In the genomic region with DNA sequence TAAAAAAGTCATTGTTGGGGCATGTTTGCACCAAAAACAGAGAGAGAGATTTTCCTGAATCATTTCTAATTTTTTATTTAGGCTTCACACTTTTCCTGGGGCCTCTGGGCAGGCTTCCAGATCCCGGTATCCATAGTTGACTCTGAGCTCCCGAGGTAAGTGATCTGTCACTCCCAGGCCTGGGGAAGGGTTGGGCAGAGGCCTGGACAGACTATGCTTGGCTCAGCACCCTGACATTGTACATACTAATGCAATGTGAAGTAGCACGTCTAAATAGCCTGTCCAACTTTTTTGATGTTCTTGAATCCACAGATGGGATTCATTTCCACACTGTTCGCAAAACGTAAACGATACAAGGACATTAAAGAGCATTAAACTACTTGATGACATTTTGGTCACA, we compare ENCODE assay signal across 29 cellular contexts.
DNase-seq lines count a peak whose midpoint lies in the region; ATAC-seq, FAIRE-seq and TF ChIP-seq lines count a peak whose summit lies in the region.
"Had no signal": no experiment of that assay in that cellular context is flagged by ENCODE, and none has a peak within 500 bp of the region (broad histone marks: within the 10 kb centered on the region; RNA-seq: fewer than 3 reads in every experiment).

No MANE protein-coding gene starts in this region.

- no peaks in the 10 kb centered on the region for H3K36me3 Mint-ChIP-seq in progenitor cell of endocrine pancreas (ENCODE audit: insufficient read depth)
- H3K36me3 Mint-ChIP-seq: naive B cell; stimulated activated naive B cell treated with anti-CD40 and anti-IgM and Interleukin-4, amounts not matched to agents 10 μg/mL and 1 μg/mL and 100 μg/mL, for 72 hours; T-cell had no signal

- 48 to 60% (median 54%) methylated on average over 6 of the region's 6 CpGs for WGBS in small intestine, 3 donors

- H3K27ac Mint-ChIP-seq in progenitor cell of endocrine pancreas, result no peak overlapping the region
- H3K27ac Mint-ChIP-seq: activated CD8-positive, alpha-beta T cell treated with anti-CD3 and anti-CD28 coated beads, Interleukin-2, amount 10 ng/mL, durations not matched to agents 7 days and 5 days; activated naive CD4-positive, alpha-beta T cell treated with anti-CD3 and anti-CD28 coated beads for 36 hours; naive B cell; stimulated activated naive B cell treated with anti-CD40 and anti-IgM and Interleukin-4, amounts not matched to agents 10 μg/mL and 1 μg/mL and 100 μg/mL, for 72 hours; T-cell had no signal

- no peaks in the 10 kb centered on the region for H3K27me3 Mint-ChIP-seq in progenitor cell of endocrine pancreas

- no peaks in the 10 kb centered on the region for H3K9me3 ChIP-seq in small intestine (ENCODE audit: control insufficient read depth, low read depth)
- H3K9me3 ChIP-seq: Peyer's patch, SJCRH30, upper lobe of right lung had no signal

- no peak overlapping the region for H3K4me3 ChIP-seq in small intestine (ENCODE audit: low read depth in 1 of 2, low read length in 2 of 2)
- H3K4me3 ChIP-seq: Peyer's patch, SJCRH30, upper lobe of right lung had no signal

- H3K36me3 ChIP-seq in small intestine (ENCODE audit: control insufficient read depth in 2 of 2, insufficient read depth in 2 of 2, low read length in 2 of 2), result no peaks in the 10 kb centered on the region
- H3K36me3 ChIP-seq: Peyer's patch, SJCRH30, upper lobe of right lung, WERI-Rb-1 had no signal

- no peaks in the 10 kb centered on the region for H3K27me3 ChIP-seq in foreskin keratinocyte
- H3K27me3 ChIP-seq in small intestine (ENCODE audit: control insufficient read depth in 2 of 2, insufficient read depth in 2 of 2, low read length in 2 of 2), result no peaks in the 10 kb centered on the region
- H3K27me3 ChIP-seq: Peyer's patch, SJCRH30, upper lobe of right lung had no signal

- CTCF ChIA-PET in RWPE1 (lab: Yijun Ruan, JAX), result interaction anchor here (0.6 kb wide), 1 partner anchor 1158 kb away, joined by 3 read pairs; no protein-coding TSS in a partner anchor

- peak; percentile 16 for DNase-seq in NCI-H1105 treated with DMSO at 0.1 percent for 48 hours (lab: John Stamatoyannopoulos, UW)
- DNase-seq in NCI-H1105 (lab: John Stamatoyannopoulos, UW), result no peak
- DNase-seq in RWPE1 (ENCODE audit: low spot score), result no peak
- DNase-seq in foreskin keratinocyte, result peak in 1 of 2 donors; percentile 44
- DNase-seq in small intestine, result peak; percentile 56
- no peak for DNase-seq in progenitor cell of endocrine pancreas (ENCODE audit: low spot score, unreplicated experiment)
- DNase-seq: activated CD4-positive, alpha-beta T cell treated with anti-CD3 and anti-CD28 coated beads for 4 hours; activated CD8-positive, alpha-beta T cell treated with anti-CD3 and anti-CD28 coated beads, Interleukin-2, amount 10 ng/mL, durations not matched to agents 7 days and 5 days; activated naive CD4-positive, alpha-beta T cell treated with anti-CD3 and anti-CD28 coated beads for 36 hours; cerebellar nuclear complex; EL; mesendoderm; naive B cell; NCI-H1092; NCI-H187 treated with DMSO at 0.1 percent for 48 hours; occipital lobe; SJCRH30; stimulated activated naive B cell treated with anti-CD40 and anti-IgM and Interleukin-4, amounts not matched to agents 10 μg/mL and 1 μg/mL and 100 μg/mL, for 72 hours; T-cell; upper lobe of right lung; WERI-Rb-1 had no signal

- H3K4me1 Mint-ChIP-seq in progenitor cell of endocrine pancreas (ENCODE audit: low read depth), result peaks cover 9% of the 10 kb centered on the region
- H3K4me1 Mint-ChIP-seq: naive B cell; stimulated activated naive B cell treated with anti-CD40 and anti-IgM and Interleukin-4, amounts not matched to agents 10 μg/mL and 1 μg/mL and 100 μg/mL, for 72 hours; T-cell had no signal

- POLR2A ChIA-PET in RWPE1 (lab: Yijun Ruan, JAX; ENCODE audit: low non-redundant PET), result no interaction called here

- ATAC-seq in foreskin keratinocyte, result peak; percentile 63
- ATAC-seq in GM21528 (IDR thresholded peaks at IDR 0.05; ENCODE audit: low FRiP score, unreplicated experiment), result no peak
- no peak for ATAC-seq in HG03139 (IDR thresholded peaks at IDR 0.05; ENCODE audit: unreplicated experiment)
- ATAC-seq: activated CD8-positive, alpha-beta T cell treated with anti-CD3 and anti-CD28 coated beads, Interleukin-2, amount 10 ng/mL, durations not matched to agents 7 days and 5 days; left lobe of liver; stimulated activated naive B cell treated with anti-CD40 and anti-IgM and Interleukin-4, amounts not matched to agents 10 μg/mL and 1 μg/mL and 100 μg/mL, for 72 hours; T-cell; upper lobe of right lung had no signal

- H3K27ac ChIP-seq in RWPE1, result peak overlapping the region; percentile 60
- H3K27ac ChIP-seq in foreskin keratinocyte, result no peak overlapping the region
- H3K27ac ChIP-seq in small intestine (ENCODE audit: low read depth in 1 of 2, low read length in 1 of 2), result no peak overlapping the region
- H3K27ac ChIP-seq: Peyer's patch, SJCRH30, upper lobe of right lung, WERI-Rb-1 had no signal

- no peak for FAIRE-seq in small intestine (lab: Jason Lieb, UNC)
- FAIRE-seq: A204.1, endothelial cell of umbilical vein, H54, HTR-8/SVneo had no signal

- no peaks in the 10 kb centered on the region for H3K4me1 ChIP-seq in foreskin keratinocyte
- H3K4me1 ChIP-seq in small intestine (ENCODE audit: control insufficient read depth in 2 of 2, insufficient read depth in 1 of 2, low read depth in 1 of 2, low read length in 1 of 2), result peaks cover 6% of the 10 kb centered on the region in 2 donors
- H3K4me1 ChIP-seq: upper lobe of right lung had no signal

- no peaks in the 10 kb centered on the region for H3K9me3 Mint-ChIP-seq in progenitor cell of endocrine pancreas (ENCODE audit: low read depth)
- H3K9me3 Mint-ChIP-seq: activated naive CD4-positive, alpha-beta T cell treated with anti-CD3 and anti-CD28 coated beads for 36 hours had no signal

- no peak overlapping the region for H3K4me3 Mint-ChIP-seq in progenitor cell of endocrine pancreas (ENCODE audit: low read depth)
- H3K4me3 Mint-ChIP-seq: activated CD8-positive, alpha-beta T cell treated with anti-CD3 and anti-CD28 coated beads, Interleukin-2, amount 10 ng/mL, durations not matched to agents 7 days and 5 days; activated naive CD4-positive, alpha-beta T cell treated with anti-CD3 and anti-CD28 coated beads for 36 hours; naive B cell; stimulated activated naive B cell treated with anti-CD40 and anti-IgM and Interleukin-4, amounts not matched to agents 10 μg/mL and 1 μg/mL and 100 μg/mL, for 72 hours; T-cell had no signal

- TF ChIP-seq CTCF in RWPE1 (conservative IDR thresholded peaks at IDR 0.05; ENCODE audit: low read depth) (no peak), foreskin keratinocyte (conservative IDR thresholded peaks at IDR 0.05) (no peak), progenitor cell of endocrine pancreas (IDR thresholded peaks at IDR 0.05; ENCODE audit: unreplicated experiment) (no peak)

Comparison
In these comparisons a context has a peak if more than half of its experiments do, and no peak if none do; other contexts are left out.
1. DNase-seq: peak in NCI-H1105 treated with DMSO at 0.1 percent for 48 hours (single experiment) and small intestine (single experiment); none in NCI-H1105 (single experiment), RWPE1 (single experiment) and progenitor cell of endocrine pancreas (single experiment).